13 cellular contexts compared by ENCODE assay signal in the genomic region with DNA sequence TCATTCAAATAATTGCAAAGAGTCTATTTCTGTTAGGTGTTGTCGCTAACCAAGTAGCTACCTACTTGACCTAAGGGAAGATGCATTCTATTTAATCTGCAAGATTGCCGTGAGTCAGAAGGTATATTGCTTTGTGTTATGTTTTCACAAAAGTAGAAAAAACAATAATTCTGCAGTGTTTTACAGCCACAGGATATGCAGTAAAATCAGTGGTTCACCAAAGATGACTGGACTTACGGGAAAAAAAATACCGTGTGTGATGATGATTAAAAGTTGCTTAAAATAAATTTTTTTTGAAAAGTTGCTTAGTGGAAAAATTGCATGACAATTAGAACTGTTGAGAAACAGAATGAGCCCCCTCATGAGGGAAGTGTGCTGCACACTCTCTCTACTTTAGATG.
A peak's percentile ranks its signal among the peaks of the same experiment; 100 is the strongest.
DNase-seq lines count a peak whose midpoint lies in the region; ATAC-seq, FAIRE-seq and TF ChIP-seq lines count a peak whose summit lies in the region.
"Had no signal": no experiment of that assay in that cellular context is flagged by ENCODE, and none has a peak within 500 bp of the region (broad histone marks: within the 10 kb centered on the region; RNA-seq: fewer than 3 reads in every experiment).

No MANE protein-coding gene starts in this region.

- no peaks in the 10 kb centered on the region for H3K36me3 ChIP-seq in endothelial cell of umbilical vein (ENCODE audit: control insufficient read depth in 2 of 2, extremely low read depth in 1 of 2, insufficient read depth in 2 of 2, low read length in 2 of 2)

- H3K79me2 ChIP-seq in endothelial cell of umbilical vein (ENCODE audit: control insufficient read depth, insufficient read depth, low read length), result peaks cover 2% of the 10 kb centered on the region

- H3K4me2 ChIP-seq in endothelial cell of umbilical vein (ENCODE audit: insufficient read depth, low read length), result peak overlapping the region; percentile 26
- H3K4me2 ChIP-seq: PC-9 had no signal

- POLR2A ChIA-PET in endothelial cell of umbilical vein (lab: Charles Lee), result no interaction called here

- no peaks in the 10 kb centered on the region for H3K27me3 Mint-ChIP-seq in stimulated activated memory B cell treated with anti-CD40 and anti-IgM and Interleukin-4, amounts not matched to agents 10 μg/mL and 1 μg/mL and 100 μg/mL, for 72 hours

- peaks cover 61% of the 10 kb centered on the region for H3K4me1 ChIP-seq in endothelial cell of umbilical vein (ENCODE audit: control insufficient read depth, extremely low read depth, insufficient read depth, low read length)

- H3K4me3 Mint-ChIP-seq in stimulated activated memory B cell treated with anti-CD40 and anti-IgM and Interleukin-4, amounts not matched to agents 10 μg/mL and 1 μg/mL and 100 μg/mL, for 72 hours, result no peak overlapping the region

- CTCF ChIA-PET in endothelial cell of umbilical vein (lab: Charles Lee), result interaction anchor here (1.1 to 2.1 kb wide), 5 partner anchors 12 to 1065 kb away, joined by 3 to 9 read pairs (median 4); no protein-coding TSS in a partner anchor

- no peak overlapping the region for H2AFZ ChIP-seq in endothelial cell of umbilical vein (ENCODE audit: low read depth, low read length)
- H2AFZ ChIP-seq: PC-9 had no signal

- H3K9me3 Mint-ChIP-seq in stimulated activated memory B cell treated with anti-CD40 and anti-IgM and Interleukin-4, amounts not matched to agents 10 μg/mL and 1 μg/mL and 100 μg/mL, for 72 hours, result no peaks in the 10 kb centered on the region

- peak overlapping the region; percentile 100 for H3K27ac ChIP-seq in endothelial cell of umbilical vein (ENCODE audit: insufficient read depth, low read depth, low read length)
- H3K27ac ChIP-seq: C4-2B, PC-9 had no signal

- DNase-seq in GM12892 (ENCODE audit: insufficient read length) (no peak), RPMI7951 (ENCODE audit: low read depth) (peak; percentile 10), endothelial cell of umbilical vein (ENCODE audit: low read depth, low spot score) (peak; percentile 61), NCI-H69 (lab: John Stamatoyannopoulos, UW) (no peak)
- DNase-seq in activated effector memory CD4-positive, alpha-beta T cell treated with Interleukin-2 at 50 U/mL for 16 hours, result no peak
- DNase-seq: NCI-H1092 treated with DMSO at 0.1 percent for 48 hours, NCI-H1694 treated with DMSO at 0.1 percent for 48 hours, PC-9 had no signal

- peak; percentile 9 for FAIRE-seq in GM12892 (lab: Jason Lieb, UNC)
- no peak for FAIRE-seq in endothelial cell of umbilical vein (lab: Jason Lieb, UNC)
- FAIRE-seq: GM18507, K562 had no signal

- no peak for TF ChIP-seq CTCF in endothelial cell of umbilical vein (IDR thresholded peaks at IDR 0.05; ENCODE audit: extremely low read depth in 1 of 2, insufficient read depth in 1 of 2, low read depth in 1 of 2, low read length in 2 of 2)

- no peak overlapping the region for H3K4me3 ChIP-seq in endothelial cell of umbilical vein (replicated peaks in 1 of 3; ENCODE audit: insufficient read depth in 1 of 3, low read depth in 1 of 3, low read length in 3 of 3)
- H3K4me3 ChIP-seq: K562, PC-9 had no signal

- no peaks in the 10 kb centered on the region for H3K27me3 ChIP-seq in endothelial cell of umbilical vein (ENCODE audit: control insufficient read depth in 2 of 2, insufficient read depth in 2 of 2, low read length in 2 of 2)

- H3K9me1 ChIP-seq in endothelial cell of umbilical vein (replicated peaks; ENCODE audit: control insufficient read depth, extremely low read depth, insufficient read depth, low read length), result no peaks in the 10 kb centered on the region

- H4K20me1 ChIP-seq in endothelial cell of umbilical vein (replicated peaks; ENCODE audit: control insufficient read depth, extremely low read depth, insufficient read depth, low read length), result no peaks in the 10 kb centered on the region

- no TSS peak for BruUV-seq in endothelial cell of umbilical vein (replicated peaks; lab: Mats Ljungman, UMichigan)

- no peaks in the 10 kb centered on the region for H3K9me3 ChIP-seq in endothelial cell of umbilical vein (replicated peaks; ENCODE audit: control insufficient read depth, insufficient read depth, low read length)

- no peak overlapping the region for H3K27ac Mint-ChIP-seq in stimulated activated memory B cell treated with anti-CD40 and anti-IgM and Interleukin-4, amounts not matched to agents 10 μg/mL and 1 μg/mL and 100 μg/mL, for 72 hours

- peak overlapping the region; percentile 96 for H3K9ac ChIP-seq in endothelial cell of umbilical vein (replicated peaks; ENCODE audit: extremely low read depth, insufficient read depth, low read length)

- H3K4me1 Mint-ChIP-seq in stimulated activated memory B cell treated with anti-CD40 and anti-IgM and Interleukin-4, amounts not matched to agents 10 μg/mL and 1 μg/mL and 100 μg/mL, for 72 hours, result peaks cover 5% of the 10 kb centered on the region

- dilution Hi-C loops in endothelial cell of umbilical vein (cut with MboI; ENCODE audit: extremely low pct_ligation_motif_present, low sequenced_read_pairs), result no loop called here

- no peak for ATAC-seq in HG02938 (IDR thresholded peaks at IDR 0.05; ENCODE audit: unreplicated experiment)
- ATAC-seq in stimulated activated memory B cell treated with anti-CD40 and anti-IgM and Interleukin-4, amounts not matched to agents 10 μg/mL and 1 μg/mL and 100 μg/mL, for 72 hours, result no peak
- ATAC-seq: K562 had no signal

- intact Hi-C loops in endothelial cell of umbilical vein (cut with micrococcal nuclease), result loop anchor here (1.0 to 5.0 kb wide), 6 partner anchors 32 to 1063 kb away; no protein-coding TSS in a partner anchor

- no peaks in the 10 kb centered on the region for H3K36me3 Mint-ChIP-seq in stimulated activated memory B cell treated with anti-CD40 and anti-IgM and Interleukin-4, amounts not matched to agents 10 μg/mL and 1 μg/mL and 100 μg/mL, for 72 hours

- TF ChIP-seq POLR2A in GM12892 (IDR thresholded peaks at IDR 0.05; ENCODE audit: low read depth, low read length) (no peak), endothelial cell of umbilical vein (IDR thresholded peaks at IDR 0.05; ENCODE audit: low read depth, low read length) (no peak)

TF ChIP-seq in endothelial cell of umbilical vein, 7 proteins besides CTCF, POLR2A, EP300 and RAD21:
- TF ChIP-seq FOS (IDR thresholded peaks at IDR 0.05; ENCODE audit: borderline replicate concordance, insufficient read depth, low read length) (peak; percentile 42), POLR2AphosphoS5 (IDR thresholded peaks at IDR 0.05; ENCODE audit: insufficient read depth, low read depth, low read length) (no peak)

Comparison
In these comparisons a context has a peak if more than half of its experiments do, and no peak if none do; other contexts are left out.
1. DNase-seq: peak in RPMI7951 (single experiment) and endothelial cell of umbilical vein (single experiment); none in GM12892 (single experiment), NCI-H69 (single experiment) and activated effector memory CD4-positive, alpha-beta T cell treated with Interleukin-2 at 50 U/mL for 16 hours (single experiment).